Comparison of ENCODE assay signal across 1 cellular context in genomic region chr2:233349005-233349998, GRCh38.
TF ChIP-seq lines count a peak whose summit lies in the region.

No MANE protein-coding gene starts in this region.

TF ChIP-seq in HepG2, 621 proteins besides CTCF, POLR2A, EP300 and RAD21 (continued from another document and continues in another):
- no peak for TF ChIP-seq ZNF558 (CRISPR knock-in tag; IDR thresholded peaks at IDR 0.05; ENCODE audit: borderline replicate concordance)
- no peak for TF ChIP-seq AHDC1 (CRISPR knock-in tag; IDR thresholded peaks at IDR 0.05; ENCODE audit: borderline replicate concordance)
- TF ChIP-seq ZNF274 (CRISPR knock-in tag; IDR thresholded peaks at IDR 0.05): peak; percentile 48; the same call in 1 of the 2 replicates
- TF ChIP-seq SATB2 (CRISPR knock-in tag; IDR thresholded peaks at IDR 0.05): no peak
- TF ChIP-seq ZNF510 (CRISPR knock-in tag; IDR thresholded peaks at IDR 0.05; ENCODE audit: low read depth): peak; percentile 71; the same call in 1 of the 2 replicates
- no peak for TF ChIP-seq MLLT10 (CRISPR knock-in tag; IDR thresholded peaks at IDR 0.05)
- no peak for TF ChIP-seq U2AF2 (IDR thresholded peaks at IDR 0.05; ENCODE audit: low read depth, low read length)
- no peak for TF ChIP-seq ATF2 (CRISPR knock-in tag; IDR thresholded peaks at IDR 0.05)
- TF ChIP-seq ZNF17 (CRISPR knock-in tag; IDR thresholded peaks at IDR 0.05): no peak
- TF ChIP-seq ZNF296 (CRISPR knock-in tag; conservative IDR thresholded peaks at IDR 0.05): peak; percentile 77
- TF ChIP-seq PAWR (CRISPR knock-in tag; IDR thresholded peaks at IDR 0.05; ENCODE audit: borderline replicate concordance): 0 out of 2 replicates have a peak, but pooled peaks have one; percentile 75
- TF ChIP-seq MEIS1 (CRISPR knock-in tag; IDR thresholded peaks at IDR 0.05; ENCODE audit: borderline replicate concordance): 0 out of 2 replicates have a peak, but pooled peaks have one; percentile 21
- TF ChIP-seq HBP1 (CRISPR knock-in tag; IDR thresholded peaks at IDR 0.05; ENCODE audit: low read depth): no peak
- TF ChIP-seq NR2F6 (IDR thresholded peaks at IDR 0.05): peak; percentile 71
- TF ChIP-seq NR2F6 (CRISPR knock-in tag; IDR thresholded peaks at IDR 0.05): peak; percentile 66
- no peak for TF ChIP-seq ETS1 (CRISPR knock-in tag; IDR thresholded peaks at IDR 0.05)
- no peak for TF ChIP-seq ZNF7 (CRISPR knock-in tag; IDR thresholded peaks at IDR 0.05)
- peak; percentile 70; the same call in 1 of the 2 replicates for TF ChIP-seq ZBTB39 (CRISPR knock-in tag; IDR thresholded peaks at IDR 0.05)
- no peak for TF ChIP-seq BATF2 (CRISPR knock-in tag; IDR thresholded peaks at IDR 0.05)
- TF ChIP-seq ZNF615 (CRISPR knock-in tag; IDR thresholded peaks at IDR 0.05; ENCODE audit: borderline replicate concordance): no peak
- TF ChIP-seq SRSF4 (IDR thresholded peaks at IDR 0.05; ENCODE audit: low read depth, low read length, poor library complexity, severe bottlenecking): no peak
- TF ChIP-seq FOSL2 (CRISPR knock-in tag; IDR thresholded peaks at IDR 0.05): no peak
- TF ChIP-seq JUND (CRISPR knock-in tag; IDR thresholded peaks at IDR 0.05): no peak; the same call in 1 of the 2 replicates
- TF ChIP-seq THAP8 (CRISPR knock-in tag; IDR thresholded peaks at IDR 0.05; ENCODE audit: borderline replicate concordance): no peak
- TF ChIP-seq ZNF253 (CRISPR knock-in tag; IDR thresholded peaks at IDR 0.05; ENCODE audit: borderline replicate concordance): no peak
- no peak for TF ChIP-seq MYC (CRISPR knock-in tag; IDR thresholded peaks at IDR 0.05; ENCODE audit: borderline replicate concordance)
- TF ChIP-seq HOXA9 (CRISPR knock-in tag; IDR thresholded peaks at IDR 0.05; ENCODE audit: borderline replicate concordance): no peak
- peak; percentile 56; the same call in 1 of the 2 replicates for TF ChIP-seq ZNF317 (CRISPR knock-in tag; IDR thresholded peaks at IDR 0.05)
- TF ChIP-seq JUN (CRISPR knock-in tag; IDR thresholded peaks at IDR 0.05): no peak
- TF ChIP-seq TFDP2 (CRISPR knock-in tag; IDR thresholded peaks at IDR 0.05): no peak; the same call in 1 of the 2 replicates
- no peak for TF ChIP-seq ARHGAP35 (CRISPR knock-in tag; IDR thresholded peaks at IDR 0.05; ENCODE audit: borderline replicate concordance)
- TF ChIP-seq YEATS2 (CRISPR knock-in tag; IDR thresholded peaks at IDR 0.05; ENCODE audit: borderline replicate concordance): no peak
- TF ChIP-seq ZNF614 (CRISPR knock-in tag; IDR thresholded peaks at IDR 0.05; ENCODE audit: borderline replicate concordance): 0 out of 2 replicates have a peak, but pooled peaks have one; percentile 16
- TF ChIP-seq ISL2 (CRISPR knock-in tag; IDR thresholded peaks at IDR 0.05): no peak
- TF ChIP-seq RARG (CRISPR knock-in tag; IDR thresholded peaks at IDR 0.05; ENCODE audit: low read depth): no peak
- 0 out of 2 replicates have a peak, but pooled peaks have one; percentile 41 for TF ChIP-seq ZNF34 (CRISPR knock-in tag; IDR thresholded peaks at IDR 0.05; ENCODE audit: borderline replicate concordance)
- TF ChIP-seq ZC3H4 (CRISPR knock-in tag; IDR thresholded peaks at IDR 0.05; ENCODE audit: borderline replicate concordance): no peak
- TF ChIP-seq ZNF878 (CRISPR knock-in tag; IDR thresholded peaks at IDR 0.05): no peak
- no peak for TF ChIP-seq SNRNP70 (IDR thresholded peaks at IDR 0.05; ENCODE audit: low read depth, low read length)
- no peak; the same call in 1 of the 2 replicates for TF ChIP-seq RARA (CRISPR knock-in tag; IDR thresholded peaks at IDR 0.05)
- TF ChIP-seq ZNF557 (CRISPR knock-in tag; IDR thresholded peaks at IDR 0.05): no peak
- TF ChIP-seq NFE2L1 (CRISPR knock-in tag; IDR thresholded peaks at IDR 0.05; ENCODE audit: borderline replicate concordance): no peak
- no peak for TF ChIP-seq ZBTB1 (CRISPR knock-in tag; IDR thresholded peaks at IDR 0.05; ENCODE audit: borderline replicate concordance)
- no peak; the same call in 1 of the 2 replicates for TF ChIP-seq TSC22D2 (CRISPR knock-in tag; IDR thresholded peaks at IDR 0.05; ENCODE audit: borderline replicate concordance)
- no peak for TF ChIP-seq ZBTB21 (CRISPR knock-in tag; IDR thresholded peaks at IDR 0.05)
- 0 out of 2 replicates have a peak, but pooled peaks have one; percentile 8 for TF ChIP-seq FOXK1 (CRISPR knock-in tag; IDR thresholded peaks at IDR 0.05; ENCODE audit: borderline replicate concordance, low read depth)
- no peak for TF ChIP-seq ZKSCAN5 (CRISPR knock-in tag; IDR thresholded peaks at IDR 0.05)
- TF ChIP-seq ETV5 (CRISPR knock-in tag; IDR thresholded peaks at IDR 0.05; ENCODE audit: borderline replicate concordance): no peak
- no peak for TF ChIP-seq NKX3-1 (CRISPR knock-in tag; IDR thresholded peaks at IDR 0.05)
- TF ChIP-seq KLF13 (CRISPR knock-in tag; IDR thresholded peaks at IDR 0.05): no peak
- no peak for TF ChIP-seq FOXP1 (IDR thresholded peaks at IDR 0.05)
- no peak for TF ChIP-seq FOXP1 (CRISPR knock-in tag; IDR thresholded peaks at IDR 0.05)
- no peak for TF ChIP-seq BCLAF1 (IDR thresholded peaks at IDR 0.05)
